In the genomic region with DNA sequence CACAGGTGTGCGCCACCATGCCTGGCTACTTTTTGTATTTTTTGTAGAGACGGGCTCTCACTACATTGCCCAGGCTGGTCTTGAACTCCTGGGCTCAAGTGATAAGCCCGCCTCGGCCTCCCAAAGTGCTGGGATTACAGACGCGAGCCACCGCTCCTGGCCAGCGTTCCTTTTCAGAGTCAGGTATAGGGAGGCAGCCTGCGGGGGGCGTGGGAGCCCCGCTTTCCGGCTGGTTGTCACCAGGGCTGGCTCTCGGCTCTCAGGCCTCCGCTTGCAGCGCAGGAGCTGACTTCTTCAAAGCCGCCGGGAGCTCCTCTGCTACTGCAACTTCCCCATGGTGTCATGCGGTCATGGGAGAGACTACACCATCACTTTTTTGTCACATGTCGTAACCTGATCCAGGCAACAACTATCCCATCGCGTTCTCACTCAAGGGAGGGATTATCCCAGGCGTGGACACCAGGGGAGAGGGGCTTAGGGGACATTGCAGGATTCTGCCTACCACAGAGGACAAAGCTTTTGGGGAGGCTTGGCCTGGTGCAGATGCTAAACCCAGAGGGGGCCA, we compare ENCODE assay signal across 10 cellular contexts.
DNase-seq lines count a peak whose midpoint lies in the region; ATAC-seq and TF ChIP-seq lines count a peak whose summit lies in the region.
"Had no signal": no experiment of that assay in that cellular context is flagged by ENCODE, and none has a peak within 500 bp of the region (broad histone marks: within the 10 kb centered on the region; RNA-seq: fewer than 3 reads in every experiment).

No MANE protein-coding gene starts in this region.

- no peaks in the 10 kb centered on the region for H3K36me3 Mint-ChIP-seq in activated naive CD8-positive, alpha-beta T cell treated with anti-CD3 and anti-CD28 coated beads, Interleukin-2, amount 50 U/mL, for 24 hours (ENCODE audit: low read depth)

- ATAC-seq in left lung (peak; percentile 54), GM21723 (IDR thresholded peaks at IDR 0.05; ENCODE audit: unreplicated experiment) (no peak)
- ATAC-seq in activated naive CD8-positive, alpha-beta T cell treated with anti-CD3 and anti-CD28 coated beads, Interleukin-2, amount 50 U/mL, for 24 hours = no peak

- intact Hi-C loops in left lung (cut with DNase I) = no loop called here

- TF ChIP-seq CTCF in WERI-Rb-1 (IDR thresholded peaks at IDR 0.05; ENCODE audit: low read depth, low read length) = peak; percentile 67
- TF ChIP-seq CTCF in left lung (IDR thresholded peaks at IDR 0.05) = no peak

- H3K4me3 ChIP-seq in WERI-Rb-1 (ENCODE audit: low read depth, low read length) (no peak overlapping the region), left lung (no peak overlapping the region)

- H3K27me3 ChIP-seq in WERI-Rb-1 (ENCODE audit: insufficient read depth, low read depth, severe bottlenecking) = no peaks in the 10 kb centered on the region
- H3K27me3 ChIP-seq in left lung = no peaks in the 10 kb centered on the region

- H3K27ac ChIP-seq in WERI-Rb-1 = peak overlapping the region; percentile 72
- H3K27ac ChIP-seq in left lung = peak overlapping the region; percentile 48 to 73

- peaks cover 36% of the 10 kb centered on the region for H3K4me1 Mint-ChIP-seq in activated naive CD8-positive, alpha-beta T cell treated with anti-CD3 and anti-CD28 coated beads, Interleukin-2, amount 50 U/mL, for 24 hours

- no peaks in the 10 kb centered on the region for H3K27me3 Mint-ChIP-seq in activated naive CD8-positive, alpha-beta T cell treated with anti-CD3 and anti-CD28 coated beads, Interleukin-2, amount 50 U/mL, for 24 hours

- H3K36me3 ChIP-seq in WERI-Rb-1 = no peaks in the 10 kb centered on the region
- H3K36me3 ChIP-seq in left lung = no peaks in the 10 kb centered on the region

- no peaks in the 10 kb centered on the region for H3K9me3 Mint-ChIP-seq in activated naive CD8-positive, alpha-beta T cell treated with anti-CD3 and anti-CD28 coated beads, Interleukin-2, amount 50 U/mL, for 24 hours

- H3K9me3 ChIP-seq in WERI-Rb-1 (ENCODE audit: severe bottlenecking) (no peaks in the 10 kb centered on the region), left lung (no peaks in the 10 kb centered on the region)

- no peak overlapping the region for H3K4me3 Mint-ChIP-seq in activated naive CD8-positive, alpha-beta T cell treated with anti-CD3 and anti-CD28 coated beads, Interleukin-2, amount 50 U/mL, for 24 hours

- peaks cover 6 to 58% of the 10 kb centered on the region in 2 donors for H3K4me1 ChIP-seq in left lung

- DNase-seq in AML-193 (lab: John Stamatoyannopoulos, UW) (peak; percentile 84 to 88), LHCN-M2 (ENCODE audit: low read depth) (peak; percentile 17), WERI-Rb-1 (peak; percentile 90), left lung (peak; percentile 81 to 90), AG08395 (ENCODE audit: low spot score) (no peak), COLO829 (ENCODE audit: low spot score) (no peak)
- DNase-seq in activated naive CD8-positive, alpha-beta T cell treated with anti-CD3 and anti-CD28 coated beads, Interleukin-2, amount 50 U/mL, for 24 hours = no peak
- DNase-seq: activated CD4-positive, alpha-beta T cell treated with anti-CD3 and anti-CD28 coated beads, Interleukin-2, amount 50 U/mL, for 1 hour; NCI-H1048 had no signal

- H3K27ac Mint-ChIP-seq in activated naive CD8-positive, alpha-beta T cell treated with anti-CD3 and anti-CD28 coated beads, Interleukin-2, amount 50 U/mL, for 24 hours = no peak overlapping the region

Comparison
In these comparisons a context has a peak if more than half of its experiments do, and no peak if none do; other contexts are left out.
1. DNase-seq: peak in AML-193 (2 of 2), LHCN-M2 (single experiment), WERI-Rb-1 (single experiment) and left lung (2 of 2); none in AG08395 (single experiment), activated naive CD8-positive, alpha-beta T cell treated with anti-CD3 and anti-CD28 coated beads, Interleukin-2, amount 50 U/mL, for 24 hours (single experiment) and COLO829 (single experiment).